Comparison of ENCODE assay signal across 9 cellular contexts in genomic region chr3:124381565-124382333, GRCh38.
"Had no signal": no experiment of that assay in that cellular context is flagged by ENCODE, and none has a peak within 500 bp of the region (broad histone marks: within the 10 kb centered on the region; RNA-seq: fewer than 3 reads in every experiment).

No MANE protein-coding gene starts in this region.

- DNase-seq: activated CD4-positive, alpha-beta T cell treated with anti-CD3 and anti-CD28 coated beads, Interleukin-2, amount 10 ng/mL, durations not matched to agents 7 days and 5 days; activated CD8-positive, alpha-beta memory T cell treated with anti-CD3 and anti-CD28 coated beads, Interleukin-2, amount 50 U/mL, for 48 hours; activated naive CD8-positive, alpha-beta T cell treated with anti-CD3 and anti-CD28 coated beads for 36 hours; anterior cingulate cortex; mesendoderm; natural killer cell; stimulated activated CD4-positive, alpha-beta T cell treated with anti-CD3 and anti-CD28 coated beads, Interleukin-4, amount 100 ng/mL, for 24 hours; stimulated activated naive CD4-positive, alpha-beta T cell had no signal

- ATAC-seq: foreskin keratinocyte, natural killer cell had no signal

- H3K27ac ChIP-seq: foreskin keratinocyte had no signal
